In the genomic region with DNA sequence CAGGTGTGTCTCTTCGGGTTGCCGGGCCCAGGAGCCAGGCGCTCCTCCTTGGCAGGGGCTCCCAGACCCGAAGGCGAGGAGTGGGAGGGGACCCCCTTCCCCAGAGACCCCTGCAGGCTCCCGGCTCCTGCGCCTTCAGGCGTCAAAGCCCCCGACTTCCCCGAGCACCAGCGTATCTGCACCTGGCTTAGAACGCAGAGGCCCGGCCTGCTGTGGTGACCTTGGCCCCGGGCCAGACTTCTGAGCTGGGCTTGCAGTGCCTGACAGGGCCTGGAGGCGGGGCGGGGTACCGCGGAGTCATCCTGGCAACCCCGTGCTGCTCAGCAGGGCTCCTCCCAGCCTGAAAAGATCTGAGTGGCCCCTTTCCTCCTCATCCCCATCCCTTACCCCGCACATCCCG, we compare ENCODE assay signal across 8 cellular contexts. TPM values are rescaled to one million over a fixed set of nuclear protein-coding genes. Genes with fewer than 3 reads are reported as not detected.
A peak's percentile ranks its signal among the peaks of the same experiment; 100 is the strongest.
DNase-seq lines count a peak whose midpoint lies in the region; ATAC-seq lines count a peak whose summit lies in the region.

No MANE protein-coding gene starts in this region.

- no peak overlapping the region for H3K27ac Mint-ChIP-seq in activated T-helper 2 cell treated with anti-CD3 and anti-CD28 coated beads, Interferon-gamma antibody, Interleukin-2, Interleukin-4, amounts not matched to agents 10 μg/mL and 5 μg/mL and 100 μg/mL, durations not matched to agents 14 hours and 24 hours and 36 hours

- H3K9me3 ChIP-seq in MG63, result no peaks in the 10 kb centered on the region

- no peaks in the 10 kb centered on the region for H3K36me3 ChIP-seq in MG63

- no peaks in the 10 kb centered on the region for H3K27me3 ChIP-seq in MG63

- H3K4me3 ChIP-seq in MG63, result no peak overlapping the region

- intact Hi-C loops in activated T-helper 2 cell treated with anti-CD3 and anti-CD28 coated beads, Interferon-gamma antibody, Interleukin-2, Interleukin-4, amounts not matched to agents 10 μg/mL and 5 μg/mL and 100 μg/mL, durations not matched to agents 14 hours and 24 hours and 36 hours (cut with micrococcal nuclease), result no loop called here

- no peak for ATAC-seq in GM18520 (IDR thresholded peaks at IDR 0.05; ENCODE audit: unreplicated experiment)

- no peaks in the 10 kb centered on the region for H3K9me3 Mint-ChIP-seq in activated T-helper 2 cell treated with anti-CD3 and anti-CD28 coated beads, Interferon-gamma antibody, Interleukin-2, Interleukin-4, amounts not matched to agents 10 μg/mL and 5 μg/mL and 100 μg/mL, durations not matched to agents 14 hours and 24 hours and 36 hours

- DNase-seq in DMS53 treated with DMSO at 0.1 percent for 48 hours (lab: John Stamatoyannopoulos, UW; ENCODE audit: unreplicated experiment) (peak; percentile 83), MG63 (peak; percentile 48), astrocyte of the hippocampus (ENCODE audit: low read depth, low spot score) (peak; percentile 36), lung microvascular endothelial cell (ENCODE audit: low read depth in 2 of 2) (peak; percentile 10 to 22)
- DNase-seq in effector CD4-positive, alpha-beta T cell, result no peak
- no peak for DNase-seq in activated T-helper 2 cell treated with anti-CD3 and anti-CD28 coated beads, Interferon-gamma antibody, Interleukin-2, Interleukin-4, amounts not matched to agents 10 μg/mL and 5 μg/mL and 100 μg/mL, durations not matched to agents 14 hours and 24 hours and 36 hours (ENCODE audit: low spot score)
- DNase-seq in NK-92 treated with Interleukin-12 subunit alpha and Interleukin-12 subunit beta, amount 100 ng/mL, for 24 hours (lab: John Stamatoyannopoulos, UW), result no peak

- H3K27me3 Mint-ChIP-seq in activated T-helper 2 cell treated with anti-CD3 and anti-CD28 coated beads, Interferon-gamma antibody, Interleukin-2, Interleukin-4, amounts not matched to agents 10 μg/mL and 5 μg/mL and 100 μg/mL, durations not matched to agents 14 hours and 24 hours and 36 hours (ENCODE audit: low read depth), result peaks cover 70% of the 10 kb centered on the region

- H3K36me3 Mint-ChIP-seq in activated T-helper 2 cell treated with anti-CD3 and anti-CD28 coated beads, Interferon-gamma antibody, Interleukin-2, Interleukin-4, amounts not matched to agents 10 μg/mL and 5 μg/mL and 100 μg/mL, durations not matched to agents 14 hours and 24 hours and 36 hours (ENCODE audit: low read depth), result no peaks in the 10 kb centered on the region

- no peaks in the 10 kb centered on the region for H3K4me1 Mint-ChIP-seq in activated T-helper 2 cell treated with anti-CD3 and anti-CD28 coated beads, Interferon-gamma antibody, Interleukin-2, Interleukin-4, amounts not matched to agents 10 μg/mL and 5 μg/mL and 100 μg/mL, durations not matched to agents 14 hours and 24 hours and 36 hours (ENCODE audit: low read depth)

- H3K4me3 Mint-ChIP-seq in activated T-helper 2 cell treated with anti-CD3 and anti-CD28 coated beads, Interferon-gamma antibody, Interleukin-2, Interleukin-4, amounts not matched to agents 10 μg/mL and 5 μg/mL and 100 μg/mL, durations not matched to agents 14 hours and 24 hours and 36 hours (ENCODE audit: low read depth), result no peak overlapping the region

RNA-seq across cellular contexts. Expression of a gene that starts 27.0 kb away (rescaled TPM):
- total RNA-seq in MG63 (2014; rRNA removed; shearing (Covaris generic); ENCODE audit: low replicate concordance), result 33.2 and 42.0 TPM in 2 replicates
- total RNA-seq in lung microvascular endothelial cell, result 1.4 and 4.6 TPM in 2 replicates
- total RNA-seq in activated T-helper 2 cell treated with anti-CD3 and anti-CD28 coated beads, Interferon-gamma antibody, Interleukin-2, Interleukin-4, amounts not matched to agents 10 μg/mL and 5 μg/mL and 100 μg/mL, durations not matched to agents 14 hours and 24 hours and 36 hours, result 23.5 and 23.6 TPM in 2 replicates

Comparison
In these comparisons a context has a peak if more than half of its experiments do, and no peak if none do; other contexts are left out.
1. DNase-seq: peak in DMS53 treated with DMSO at 0.1 percent for 48 hours (single experiment), MG63 (single experiment), astrocyte of the hippocampus (single experiment) and lung microvascular endothelial cell (2 of 2); none in effector CD4-positive, alpha-beta T cell (single experiment), activated T-helper 2 cell treated with anti-CD3 and anti-CD28 coated beads, Interferon-gamma antibody, Interleukin-2, Interleukin-4, amounts not matched to agents 10 μg/mL and 5 μg/mL and 100 μg/mL, durations not matched to agents 14 hours and 24 hours and 36 hours (single experiment) and NK-92 treated with Interleukin-12 subunit alpha and Interleukin-12 subunit beta, amount 100 ng/mL, for 24 hours (single experiment).